In genomic region chr18:32420084-32420483, GRCh38 we compare ENCODE assay signal across 21 cellular contexts. TPM values are rescaled to one million over a fixed set of nuclear protein-coding genes. Genes with fewer than 3 reads are reported as not detected.
"Had no signal": no experiment of that assay in that cellular context is flagged by ENCODE, and none has a peak within 500 bp of the region (broad histone marks: within the 10 kb centered on the region; RNA-seq: fewer than 3 reads in every experiment).

No MANE protein-coding gene starts in this region.

- DNase-seq: activated CD4-positive, alpha-beta T cell treated with anti-CD3 and anti-CD28 coated beads, Interleukin-2, amount 50 U/mL, for 1 hour; activated CD8-positive, alpha-beta memory T cell treated with anti-CD3 and anti-CD28 coated beads for 24 hours; activated naive CD4-positive, alpha-beta T cell; activated naive CD8-positive, alpha-beta T cell treated with anti-CD3 and anti-CD28 coated beads, Interleukin-2, amount 10 ng/mL, durations not matched to agents 7 days and 5 days; anterior cingulate cortex; brain microvascular endothelial cell; cerebellar nuclear complex; effector CD8-positive, alpha-beta T cell; foreskin melanocyte; heart left ventricle; naive B cell; stimulated activated CD4-positive, alpha-beta T cell treated with anti-CD3 and anti-CD28 coated beads, Interleukin-4, amount 100 ng/mL, for 4 hours; stimulated activated CD8-positive, alpha-beta memory T cell treated with anti-CD3 and anti-CD28 coated beads, Interleukin-4, amount 100 ng/mL, for 48 hours; stimulated activated naive CD4-positive, alpha-beta T cell treated with Interleukin-2 at 50 U/mL for 16 hours; transverse colon had no signal

- H3K27ac ChIP-seq: brain microvascular endothelial cell, neutrophil, transverse colon, vagina had no signal

- H3K9me3 ChIP-seq: neutrophil, right atrium auricular region, transverse colon, vagina had no signal

- H3K36me3 ChIP-seq: brain microvascular endothelial cell, heart left ventricle, neutrophil, right atrium auricular region, transverse colon, vagina had no signal

- H3K4me2 ChIP-seq: smooth muscle cell had no signal

- H3K4me3 ChIP-seq: heart left ventricle, right atrium auricular region, smooth muscle cell, transverse colon, vagina had no signal

- H3K27me3 ChIP-seq: brain microvascular endothelial cell, heart left ventricle, neutrophil, right atrium auricular region, transverse colon, vagina had no signal

RNA-seq across cellular contexts. Expression of gene GAREM1, which starts 50.6 kb away (rescaled TPM):
- total RNA-seq: activated T-helper 1 cell treated with anti-CD3 and anti-CD28 coated beads, Interleukin-12 subunit alpha, Interleukin-12 subunit beta, Interleukin-2, Interleukin-4 antibody, amounts not matched to agents 30 ng/mL and 10 ng/mL and 1 ng/mL, durations not matched to agents 14 hours and 24 hours and 36 hours; T-helper 2 cell treated with Interferon-gamma antibody and Interleukin-4, amounts not matched to agents 100 ng/mL and 5 ng/mL, for 36 hours had no signal
